Comparison of ENCODE assay signal across 9 cellular contexts in the genomic region with DNA sequence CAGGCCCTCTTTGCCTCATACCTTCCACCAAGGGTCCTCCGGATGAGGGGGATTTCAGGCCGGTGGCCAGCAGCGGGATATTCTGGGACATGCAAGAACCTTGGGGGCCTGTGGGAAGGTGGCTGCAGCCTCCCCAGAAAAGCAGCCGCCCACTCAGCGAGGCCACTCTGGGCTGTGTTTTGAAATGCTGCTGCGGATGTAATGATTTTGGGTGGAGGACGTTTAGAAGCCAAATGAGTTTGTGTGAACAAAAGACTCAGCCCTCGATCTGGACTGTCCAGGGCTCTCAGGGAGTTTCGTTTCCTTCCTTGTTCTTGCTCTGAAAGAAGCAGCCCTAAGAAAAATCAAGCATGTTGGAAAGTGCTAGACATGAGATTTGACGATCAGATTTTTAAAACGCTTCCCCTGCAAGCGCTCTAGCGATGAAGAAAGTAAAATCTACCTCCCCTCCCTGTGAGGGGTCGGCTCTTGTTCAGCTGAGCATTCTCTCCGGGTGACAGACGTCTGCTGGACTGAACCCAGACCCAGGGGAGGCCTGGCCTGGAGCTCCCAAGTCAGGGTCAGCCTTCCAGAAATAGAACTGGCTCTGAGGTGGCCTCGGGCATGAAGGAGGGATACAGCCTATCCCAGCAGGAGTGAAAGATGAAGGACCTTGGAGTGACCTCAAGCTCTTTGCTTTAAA. TPM values are rescaled to one million over a fixed set of nuclear protein-coding genes. Genes with fewer than 3 reads are reported as not detected.
A peak's percentile ranks its signal among the peaks of the same experiment; 100 is the strongest.
DNase-seq lines count a peak whose midpoint lies in the region; ATAC-seq and TF ChIP-seq lines count a peak whose summit lies in the region.
"Had no signal": no experiment of that assay in that cellular context is flagged by ENCODE, and none has a peak within 500 bp of the region (broad histone marks: within the 10 kb centered on the region; RNA-seq: fewer than 3 reads in every experiment).

No MANE protein-coding gene starts in this region.

- peak overlapping the region; percentile 12; the same call in 1 of the 2 replicates for H3K27ac ChIP-seq in IMR-90 (ENCODE audit: insufficient read depth, low read length)
- H3K27ac ChIP-seq in esophagus muscularis mucosa (replicated peaks in 1 of 4), result peak overlapping the region; percentile 79 to 91 (median 86)
- peak overlapping the region; percentile 51 for H3K27ac ChIP-seq in mesendoderm (ENCODE audit: low read depth, low read length)
- peak overlapping the region; percentile 75 for H3K27ac ChIP-seq in stomach smooth muscle (ENCODE audit: low read length)

- peaks cover 39 to 92% of the 10 kb centered on the region in 2 experiments for H3K79me1 ChIP-seq in IMR-90 (ENCODE audit: low read depth in 1 of 2, low read length in 2 of 2)
- H3K79me1 ChIP-seq in mesendoderm (ENCODE audit: low read length), result peaks cover 34% of the 10 kb centered on the region

- H2BK120ac ChIP-seq in IMR-90 (ENCODE audit: low read depth, low read length) (peak overlapping the region; percentile 39; the same call in 1 of the 2 replicates), mesendoderm (ENCODE audit: low read depth, low read length) (peak overlapping the region; percentile 7)

- 0 out of 2 replicates have a peak overlapping the region, but pooled peaks have one; percentile 8 for H3K56ac ChIP-seq in IMR-90 (ENCODE audit: extremely low read depth, insufficient read depth, low read length)
- H3K56ac ChIP-seq in mesendoderm (ENCODE audit: low read length), result peak overlapping the region; percentile 51

- ATAC-seq in IMR-90 (ENCODE audit: low read depth) (peak; percentile 15; the same call in 1 of the 2 replicates), HG03280 (IDR thresholded peaks at IDR 0.05; ENCODE audit: unreplicated experiment) (no peak)
- ATAC-seq: SK-N-SH treated with all-trans-retinoic acid at 6 μM for 48 hours had no signal

- TF ChIP-seq POLR2A in IMR-90 (IDR thresholded peaks at IDR 0.05; ENCODE audit: low read depth, low read length) (no peak), esophagus muscularis mucosa (IDR thresholded peaks at IDR 0.05; ENCODE audit: low read depth) (no peak)

- H3K18ac ChIP-seq in IMR-90 (ENCODE audit: low read depth, low read length), result peak overlapping the region; percentile 10
- H3K18ac ChIP-seq in mesendoderm (ENCODE audit: low read length), result peak overlapping the region; percentile 12

- POLR2A ChIA-PET in IMR-90 (lab: Charles Lee; ENCODE audit: unreplicated experiment), result no interaction called here

- H3K4me3 ChIP-seq in IMR-90 (ENCODE audit: insufficient read depth, low read depth, low read length) (no peak overlapping the region), esophagus muscularis mucosa (peak overlapping the region; percentile 10 to 38 (median 30)), mesendoderm (ENCODE audit: low read length) (no peak overlapping the region), stomach smooth muscle (ENCODE audit: low read length in 2 of 2) (peak overlapping the region; percentile 12 to 60)

- in situ Hi-C loops in IMR-90 (cut with MboI; ENCODE audit: low sequenced_read_pairs), result loop anchor here (10.0 kb wide), 1 partner anchor 392 kb away; no protein-coding TSS in a partner anchor

- peaks cover 37% of the 10 kb centered on the region for H3K9me1 ChIP-seq in IMR-90 (ENCODE audit: insufficient read depth, low read length)

- TF ChIP-seq EP300 in esophagus muscularis mucosa (IDR thresholded peaks at IDR 0.05), result no peak

- H3K36me3 ChIP-seq in IMR-90 (ENCODE audit: control insufficient read depth, insufficient read depth, low read length) (peaks cover 25% of the 10 kb centered on the region), esophagus muscularis mucosa (peaks cover 0 to 8% (median 0%) of the 10 kb centered on the region in 4 donors), mesendoderm (ENCODE audit: control insufficient read depth, insufficient read depth, low read length) (peaks cover 3% of the 10 kb centered on the region), stomach smooth muscle (ENCODE audit: control insufficient read depth in 2 of 2, insufficient read depth in 2 of 2, low read length in 2 of 2) (peaks cover 0 to 5% of the 10 kb centered on the region in 2 donors)

- H2BK20ac ChIP-seq in IMR-90 (ENCODE audit: low read depth, low read length), result peak overlapping the region; percentile 21; the same call in 1 of the 2 replicates

- H3K4me2 ChIP-seq in IMR-90 (ENCODE audit: low read depth, low read length) (peak overlapping the region; percentile 72), mesendoderm (ENCODE audit: low read length) (no peak overlapping the region)

- TF ChIP-seq RAD21 in IMR-90 (IDR thresholded peaks at IDR 0.05; ENCODE audit: low read length), result no peak

- dilution Hi-C loops in IMR-90 (cut with HindIII; ENCODE audit: low sequenced_read_pairs, unreplicated experiment), result no loop called here

- peaks cover 89% of the 10 kb centered on the region for H3K79me2 ChIP-seq in mesendoderm (ENCODE audit: control insufficient read depth, insufficient read depth, low read length)

- H3K4me1 ChIP-seq in IMR-90 (ENCODE audit: control insufficient read depth, insufficient read depth, low read length), result peaks cover 45% of the 10 kb centered on the region
- H3K4me1 ChIP-seq in esophagus muscularis mucosa, result peaks cover 94 to 99% (median 98%) of the 10 kb centered on the region in 4 donors
- H3K4me1 ChIP-seq in mesendoderm (ENCODE audit: control insufficient read depth, low read depth, low read length), result peaks cover 37% of the 10 kb centered on the region
- peaks cover 52% of the 10 kb centered on the region for H3K4me1 ChIP-seq in stomach smooth muscle (ENCODE audit: control insufficient read depth, insufficient read depth, low read length)

- 0% methylated on average over 1 of the region's 17 CpGs; no CpG with 5 or more reads in 1 of the 2 experiments for WGBS in IMR-90 (ENCODE audit: extremely low coverage in 2 of 2, insufficient read length in 1 of 2), 2 experiments
- 17% methylated on average over 17 of the region's 17 CpGs for WGBS in esophagus muscularis mucosa
- no CpG with 5 or more reads among the region's 17 CpGs for WGBS in mesendoderm (ENCODE audit: extremely low coverage, insufficient coverage, low lambda C conversion rate)

- CTCF ChIA-PET in IMR-90 (lab: Yijun Ruan, JAX), result no interaction called here

- peak overlapping the region; percentile 2 for H4K91ac ChIP-seq in IMR-90 (ENCODE audit: insufficient read depth, low read depth, low read length)

- peak overlapping the region; percentile 46; the same call in 1 of the 2 replicates for H3K14ac ChIP-seq in IMR-90 (replicated peaks; ENCODE audit: low read depth, low read length)

- H2AK9ac ChIP-seq in IMR-90 (replicated peaks; ENCODE audit: low read depth, low read length, poor library complexity), result peak overlapping the region; percentile 49

- H2AK5ac ChIP-seq in IMR-90 (ENCODE audit: low read depth, low read length) (0 out of 2 replicates have a peak overlapping the region, but pooled peaks have one; percentile 23), mesendoderm (ENCODE audit: low read length) (peak overlapping the region; percentile 16)

- H2BK15ac ChIP-seq in IMR-90 (ENCODE audit: low read depth, low read length), result no peak overlapping the region
- no peak overlapping the region for H2BK15ac ChIP-seq in mesendoderm (replicated peaks; ENCODE audit: low read depth)

- TF ChIP-seq CTCF in IMR-90 (conservative IDR thresholded peaks at IDR 0.05; ENCODE audit: low read depth, low read length) (no peak), esophagus muscularis mucosa (IDR thresholded peaks at IDR 0.05) (no peak)

- H4K5ac ChIP-seq in IMR-90 (ENCODE audit: low read depth, low read length), result peak overlapping the region; percentile 9; the same call in 1 of the 2 replicates
- H4K5ac ChIP-seq in mesendoderm (ENCODE audit: low read length), result no peak overlapping the region

- H3K9ac ChIP-seq in IMR-90 (ENCODE audit: low read depth, low read length) (peak overlapping the region; percentile 25), mesendoderm (ENCODE audit: low read length) (peak overlapping the region; percentile 8), stomach smooth muscle (ENCODE audit: low read length in 2 of 2) (peak overlapping the region; percentile 17 to 71)

- intact Hi-C loops in IMR-90 (cut with micrococcal nuclease), result no loop called here
- intact Hi-C loops in esophagus muscularis mucosa (cut with DNase I), result no loop called here

- peaks cover 94% of the 10 kb centered on the region for H4K20me1 ChIP-seq in IMR-90 (ENCODE audit: insufficient read depth, low read length)

- H3K27me3 ChIP-seq in IMR-90 (ENCODE audit: control insufficient read depth, insufficient read depth, low read length) (no peaks in the 10 kb centered on the region), esophagus muscularis mucosa (no peaks in the 10 kb centered on the region), mesendoderm (ENCODE audit: insufficient read depth, low read length, poor library complexity) (no peaks in the 10 kb centered on the region), stomach smooth muscle (ENCODE audit: control insufficient read depth in 1 of 2, insufficient read depth in 2 of 2, low read length in 2 of 2) (no peaks in the 10 kb centered on the region)

- H3K9me3 ChIP-seq in IMR-90 (ENCODE audit: control insufficient read depth, insufficient read depth, low read length) (no peaks in the 10 kb centered on the region), esophagus muscularis mucosa (no peaks in the 10 kb centered on the region), stomach smooth muscle (ENCODE audit: control insufficient read depth in 2 of 2, low read length in 2 of 2) (no peaks in the 10 kb centered on the region)

- peak overlapping the region; percentile 71 for H2AFZ ChIP-seq in IMR-90 (replicated peaks; ENCODE audit: low read length, poor library complexity)

- DNase-seq in IMR-90, result peak; percentile 50
- DNase-seq in esophagus muscularis mucosa (ENCODE audit: extremely low spot score), result no peak
- DNase-seq in mesendoderm, result no peak
- DNase-seq in activated naive CD4-positive, alpha-beta T cell (lab: John Stamatoyannopoulos, UW), result no peak
- no peak for DNase-seq in GF-D8 (lab: John Stamatoyannopoulos, UW)
- DNase-seq in NCI-H82 treated with DMSO at 0.1 percent for 48 hours (lab: John Stamatoyannopoulos, UW; ENCODE audit: unreplicated experiment), result no peak

- no TSS peak for BruUV-seq in IMR-90 (replicated peaks; lab: Mats Ljungman, UMichigan)

- H2BK5ac ChIP-seq in IMR-90 (ENCODE audit: low read depth, low read length, poor library complexity, severe bottlenecking) (no peak overlapping the region), mesendoderm (ENCODE audit: low read length) (peak overlapping the region; percentile 51)

- H3K4ac ChIP-seq in IMR-90 (ENCODE audit: low read depth, low read length) (peak overlapping the region; percentile 35), mesendoderm (ENCODE audit: low read depth, low read length) (no peak overlapping the region)

- peak overlapping the region in 1 of 2 experiments; percentile 28; a peak in 2 of 4 replicates for H4K8ac ChIP-seq in IMR-90 (ENCODE audit: low read depth in 2 of 2, low read length in 2 of 2)
- H4K8ac ChIP-seq in mesendoderm (ENCODE audit: low read depth, low read length), result no peak overlapping the region

- peak overlapping the region; percentile 27 for H3K23ac ChIP-seq in IMR-90 (ENCODE audit: low read depth, low read length)
- H3K23ac ChIP-seq in mesendoderm (ENCODE audit: low read length), result no peak overlapping the region

RNA-seq across cellular contexts. Expression of gene HEG1, which starts 12.9 kb away (rescaled TPM):
- total RNA-seq in IMR-90 (2012; rRNA removed) (23.9 and 25.6 TPM in 2 replicates), esophagus muscularis mucosa (10 to 100 TPM; 47.8 to 91.7 (median 76.8) TPM)
- 36.3 and 43.4 TPM in 2 replicates for polyA plus RNA-seq in IMR-90 (2012; rRNA removed)
- polyA plus RNA-seq in IMR-90 (2012; cell fraction: cytosol; rRNA removed), result 26.1 and 37.9 TPM in 2 replicates
- polyA plus RNA-seq in IMR-90 (2012; cell fraction: nucleus; rRNA removed; ENCODE audit: low replicate concordance), result 30.7 and 53.5 TPM in 2 replicates
- 36.8 TPM for polyA plus RNA-seq in mesendoderm (2013, experiment 1 of 2)
- 35.1 TPM for polyA plus RNA-seq in mesendoderm (2013, experiment 2 of 2)

Comparison
In these comparisons a context has a peak if more than half of its experiments do, and no peak if none do; other contexts are left out.
1. H3K27ac ChIP-seq: peak in every context shown above with its lines; median percentile 86 in esophagus muscularis mucosa; 75 in stomach smooth muscle; 51 in mesendoderm; 12 in IMR-90.
2. H3K4me3 ChIP-seq: peak in esophagus muscularis mucosa (4 of 4) and stomach smooth muscle (2 of 2); none in IMR-90 (single experiment) and mesendoderm (single experiment).
3. Peak in every context shown above with its lines, with median percentiles within 50 percentile points of each other: H3K9ac ChIP-seq.